Comparison of ENCODE assay signal across 9 cellular contexts in genomic region chr1:224358288-224358687, GRCh38. TPM values are rescaled to one million over a fixed set of nuclear protein-coding genes. Genes with fewer than 3 reads are reported as not detected.
DNase-seq lines count a peak whose midpoint lies in the region; ATAC-seq and TF ChIP-seq lines count a peak whose summit lies in the region.
"Had no signal": no experiment of that assay in that cellular context is flagged by ENCODE, and none has a peak within 500 bp of the region (broad histone marks: within the 10 kb centered on the region; RNA-seq: fewer than 3 reads in every experiment).

No MANE protein-coding gene starts in this region.

- H3K27ac Mint-ChIP-seq in T-helper 1 cell treated with Interleukin-12 subunit alpha and Interleukin-12 subunit beta and Interleukin-4 antibody, amounts not matched to agents 30 μg/mL and 1 μg/mL, for 36 hours, result no peak overlapping the region
- H3K27ac Mint-ChIP-seq in activated B cell treated with CpG ODN at 0.5 μM for 24 hours, result no peak overlapping the region
- peak overlapping the region; percentile 94 for H3K27ac Mint-ChIP-seq in glutamatergic neuron (ENCODE audit: unreplicated experiment)
- H3K27ac Mint-ChIP-seq in stimulated activated effector memory CD8-positive, alpha-beta T cell treated with anti-CD3 and anti-CD28 coated beads, Interleukin-12 subunit alpha, Interleukin-12 subunit beta, amount 100 ng/mL, for 72 hours, result no peak overlapping the region

- H3K36me3 Mint-ChIP-seq in T-helper 1 cell treated with Interleukin-12 subunit alpha and Interleukin-12 subunit beta and Interleukin-4 antibody, amounts not matched to agents 30 μg/mL and 1 μg/mL, for 36 hours (ENCODE audit: low read depth), result peaks cover 28% of the 10 kb centered on the region
- H3K36me3 Mint-ChIP-seq in activated B cell treated with CpG ODN at 0.5 μM for 24 hours (ENCODE audit: low read depth), result peaks cover 13% of the 10 kb centered on the region
- H3K36me3 Mint-ChIP-seq in glutamatergic neuron (ENCODE audit: unreplicated experiment), result peaks cover 9% of the 10 kb centered on the region
- H3K36me3 Mint-ChIP-seq in stimulated activated effector memory CD8-positive, alpha-beta T cell treated with anti-CD3 and anti-CD28 coated beads, Interleukin-12 subunit alpha, Interleukin-12 subunit beta, amount 100 ng/mL, for 72 hours, result peaks cover 42% of the 10 kb centered on the region

- intact Hi-C loops in activated B cell treated with CpG ODN at 0.5 μM for 24 hours (cut with micrococcal nuclease), result no loop called here

- H3K4me3 Mint-ChIP-seq in T-helper 1 cell treated with Interleukin-12 subunit alpha and Interleukin-12 subunit beta and Interleukin-4 antibody, amounts not matched to agents 30 μg/mL and 1 μg/mL, for 36 hours, result peak overlapping the region; percentile 87
- peak overlapping the region; percentile 90 for H3K4me3 Mint-ChIP-seq in activated B cell treated with CpG ODN at 0.5 μM for 24 hours
- peak overlapping the region; percentile 95 for H3K4me3 Mint-ChIP-seq in glutamatergic neuron (ENCODE audit: unreplicated experiment)
- peak overlapping the region; percentile 96 for H3K4me3 Mint-ChIP-seq in stimulated activated effector memory CD8-positive, alpha-beta T cell treated with anti-CD3 and anti-CD28 coated beads, Interleukin-12 subunit alpha, Interleukin-12 subunit beta, amount 100 ng/mL, for 72 hours

- H3K4me1 Mint-ChIP-seq in T-helper 1 cell treated with Interleukin-12 subunit alpha and Interleukin-12 subunit beta and Interleukin-4 antibody, amounts not matched to agents 30 μg/mL and 1 μg/mL, for 36 hours (ENCODE audit: low read depth), result peaks cover 45% of the 10 kb centered on the region
- H3K4me1 Mint-ChIP-seq in activated B cell treated with CpG ODN at 0.5 μM for 24 hours, result peaks cover 24% of the 10 kb centered on the region
- H3K4me1 Mint-ChIP-seq in glutamatergic neuron (ENCODE audit: low read depth, unreplicated experiment), result peaks cover 12% of the 10 kb centered on the region
- peaks cover 38% of the 10 kb centered on the region for H3K4me1 Mint-ChIP-seq in stimulated activated effector memory CD8-positive, alpha-beta T cell treated with anti-CD3 and anti-CD28 coated beads, Interleukin-12 subunit alpha, Interleukin-12 subunit beta, amount 100 ng/mL, for 72 hours

- H3K27me3 Mint-ChIP-seq in T-helper 1 cell treated with Interleukin-12 subunit alpha and Interleukin-12 subunit beta and Interleukin-4 antibody, amounts not matched to agents 30 μg/mL and 1 μg/mL, for 36 hours (ENCODE audit: low read depth), result no peaks in the 10 kb centered on the region
- no peaks in the 10 kb centered on the region for H3K27me3 Mint-ChIP-seq in activated B cell treated with CpG ODN at 0.5 μM for 24 hours
- peaks cover 4% of the 10 kb centered on the region for H3K27me3 Mint-ChIP-seq in glutamatergic neuron (ENCODE audit: unreplicated experiment)

- POLR2A ChIA-PET in activated B cell treated with CpG ODN at 0.5 μM for 24 hours (lab: Charles Lee), result no interaction called here

- TF ChIP-seq CTCF in activated B cell treated with CpG ODN at 0.5 μM for 24 hours (IDR thresholded peaks at IDR 0.05) (no peak), glutamatergic neuron (IDR thresholded peaks at IDR 0.05; ENCODE audit: partially characterized antibody, unreplicated experiment) (no peak)

- DNase-seq in T-helper 1 cell (no peak), activated B cell treated with CpG ODN at 0.5 μM for 24 hours (no peak), glutamatergic neuron (no peak), AML-193 (lab: John Stamatoyannopoulos, UW) (no peak), ureter (ENCODE audit: low spot score) (no peak)
- no peak for DNase-seq in stimulated activated effector memory CD8-positive, alpha-beta T cell treated with anti-CD3 and anti-CD28 coated beads, Interleukin-12 subunit alpha, Interleukin-12 subunit beta, amount 100 ng/mL, for 72 hours (ENCODE audit: low spot score in 2 of 2)
- DNase-seq: NCI-H1417 treated with DMSO at 0.1 percent for 48 hours had no signal

- ATAC-seq in activated B cell treated with CpG ODN at 0.5 μM for 24 hours (ENCODE audit: low read depth) (no peak), GM21576 (IDR thresholded peaks at IDR 0.05; ENCODE audit: unreplicated experiment) (no peak)
- no peak for ATAC-seq in stimulated activated effector memory CD8-positive, alpha-beta T cell treated with anti-CD3 and anti-CD28 coated beads, Interleukin-12 subunit alpha, Interleukin-12 subunit beta, amount 100 ng/mL, for 72 hours

- CTCF ChIA-PET in activated B cell treated with CpG ODN at 0.5 μM for 24 hours (lab: Charles Lee), result no interaction called here

- H3K9me3 Mint-ChIP-seq in T-helper 1 cell treated with Interleukin-12 subunit alpha and Interleukin-12 subunit beta and Interleukin-4 antibody, amounts not matched to agents 30 μg/mL and 1 μg/mL, for 36 hours, result no peaks in the 10 kb centered on the region
- H3K9me3 Mint-ChIP-seq in activated B cell treated with CpG ODN at 0.5 μM for 24 hours (no peaks in the 10 kb centered on the region), glutamatergic neuron (ENCODE audit: unreplicated experiment) (peaks cover 3% of the 10 kb centered on the region)
- no peaks in the 10 kb centered on the region for H3K9me3 Mint-ChIP-seq in stimulated activated effector memory CD8-positive, alpha-beta T cell treated with anti-CD3 and anti-CD28 coated beads, Interleukin-12 subunit alpha, Interleukin-12 subunit beta, amount 100 ng/mL, for 72 hours

RNA-seq across cellular contexts. Expression of gene CNIH4, which starts 1.6 kb away (rescaled TPM):
- total RNA-seq in activated B cell treated with CpG ODN at 0.5 μM for 24 hours, result 16.2 and 21.0 TPM in 2 replicates
- 85.5 TPM for total RNA-seq in glutamatergic neuron (ENCODE audit: unreplicated experiment)
- total RNA-seq in ureter, result 53.8 TPM

RNA-seq across cellular contexts. Expression of gene NVL, which starts 28.3 kb away (rescaled TPM):
- total RNA-seq in activated B cell treated with CpG ODN at 0.5 μM for 24 hours (43.7 and 44.4 TPM in 2 replicates), glutamatergic neuron (ENCODE audit: unreplicated experiment) (36.9 TPM), ureter (35.7 TPM)
